ENCODE assay signal across 34 cellular contexts in the genomic region with DNA sequence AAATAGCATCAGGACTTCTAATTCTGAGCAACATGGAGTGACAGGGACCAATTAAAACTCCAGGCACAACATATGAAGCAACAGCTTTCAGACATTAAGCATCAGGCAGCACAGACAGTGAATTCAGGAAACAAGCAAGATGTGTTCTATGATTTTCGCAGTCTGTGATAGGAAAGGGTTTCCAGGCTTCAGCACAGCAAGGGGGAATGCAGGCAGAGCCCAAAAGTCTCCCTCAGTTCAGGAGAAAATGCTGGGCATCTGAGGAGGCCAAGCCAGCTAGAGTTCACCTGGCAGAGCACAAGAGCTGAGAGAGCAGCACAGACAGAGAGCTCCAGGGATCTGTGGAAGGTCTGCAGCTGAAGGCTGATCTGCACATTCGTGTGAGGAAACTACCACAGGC.
"Had no signal": no experiment of that assay in that cellular context is flagged by ENCODE, and none has a peak within 500 bp of the region (broad histone marks: within the 10 kb centered on the region; RNA-seq: fewer than 3 reads in every experiment).

No MANE protein-coding gene starts in this region.

- H3K27ac ChIP-seq: ascending aorta, brain microvascular endothelial cell, breast epithelium, VCaP had no signal

- H3K27me3 ChIP-seq: ascending aorta, brain microvascular endothelial cell, breast epithelium had no signal

- H3K9me3 ChIP-seq: ascending aorta, breast epithelium had no signal

- H3K36me3 ChIP-seq: ascending aorta, brain microvascular endothelial cell, breast epithelium had no signal

- DNase-seq: activated B cell treated with CpG ODN at 0.5 μM for 24 hours; activated CD4-positive, alpha-beta memory T cell treated with anti-CD3 and anti-CD28 coated beads for 36 hours; activated CD4-positive, alpha-beta T cell treated with anti-CD3 and anti-CD28 coated beads for 4 hours; activated CD4-positive, alpha-beta T cell treated with anti-CD3 and anti-CD28 coated beads, Interleukin-2, amount 10 ng/mL, durations not matched to agents 24 days and 14 days; activated CD4-positive, alpha-beta T cell treated with anti-CD3 and anti-CD28 coated beads, Interleukin-2, amount 50 U/mL, for 1 hour; activated CD4-positive, alpha-beta T cell treated with anti-CD3 and anti-CD28 coated beads, Interleukin-2, amount 50 U/mL, for 4 hours; activated CD4-positive, CD25-positive, alpha-beta regulatory T cell treated with anti-CD3 and anti-CD28 coated beads, Interleukin-2, amount 50 U/mL, for 72 hours; activated CD8-positive, alpha-beta memory T cell treated with anti-CD3 and anti-CD28 coated beads, Interleukin-2, amount 50 U/mL, for 4 hours; activated CD8-positive, alpha-beta T cell treated with anti-CD3 and anti-CD28 coated beads for 36 hours; activated effector memory CD4-positive, alpha-beta T cell treated with anti-CD3 and anti-CD28 coated beads, Interleukin-2, amount 50 U/mL, for 16 hours; activated gamma-delta T cell treated with Interleukin-2 at 50 U/mL for 16 hours; activated naive CD4-positive, alpha-beta T cell; activated naive CD4-positive, alpha-beta T cell treated with anti-CD3 and anti-CD28 coated beads for 36 hours; activated naive CD4-positive, alpha-beta T cell treated with anti-CD3 and anti-CD28 coated beads, Interleukin-2, amount 50 U/mL, for 16 hours; activated naive CD8-positive, alpha-beta T cell treated with anti-CD3 and anti-CD28 coated beads for 36 hours; activated T-cell treated with anti-CD3 and anti-CD28 coated beads for 4 hours; activated T-cell treated with anti-CD3 and anti-CD28 coated beads, Interleukin-2, amount 50 U/mL, for 1 hour; activated T-cell treated with anti-CD3 and anti-CD28 coated beads, Interleukin-2, amount 50 U/mL, for 4 hours; activated T-cell treated with anti-CD3 and anti-CD28 coated beads, Interleukin-2, amount 50 U/mL, for 72 hours; amygdala; anterior cingulate cortex; brain microvascular endothelial cell; central memory CD4-positive, alpha-beta T cell; cerebellar nuclear complex; T-helper 1 cell; T-helper 2 cell; T-helper 9 cell had no signal

- FAIRE-seq: colon, TTC549 had no signal

- H3K4me1 ChIP-seq: ascending aorta, breast epithelium had no signal

- ATAC-seq: activated CD8-positive, alpha-beta T cell treated with anti-CD3 and anti-CD28 coated beads for 36 hours; activated naive CD4-positive, alpha-beta T cell treated with anti-CD3 and anti-CD28 coated beads, Interleukin-2, amount 50 U/mL, for 72 hours; activated T-cell treated with anti-CD3 and anti-CD28 coated beads, Interleukin-2, amount 50 U/mL, for 4 hours; activated T-cell treated with anti-CD3 and anti-CD28 coated beads, Interleukin-2, amount 50 U/mL, for 72 hours; activated T-helper 17 cell treated with anti-CD3 and anti-CD28 coated beads, Interleukin-2, amount 50 U/mL, for 72 hours had no signal

- H3K4me3 ChIP-seq: ascending aorta, breast epithelium had no signal
